Comparison of ENCODE assay signal across 1 cellular context in genomic region chr17:48313096-48313495, GRCh38.
TF ChIP-seq lines count a peak whose summit lies in the region.

No MANE protein-coding gene starts in this region.

TF ChIP-seq in GM12878, 131 proteins besides CTCF, POLR2A, EP300 and RAD21 (continued from another document):
- no peak for TF ChIP-seq REST (IDR thresholded peaks at IDR 0.05; ENCODE audit: low read depth, low read length)
- peak; percentile 66 for TF ChIP-seq NR2F1 (conservative IDR thresholded peaks at IDR 0.05)
- TF ChIP-seq NR2C1 (IDR thresholded peaks at IDR 0.05), result peak; percentile 69
- TF ChIP-seq TARDBP (IDR thresholded peaks at IDR 0.05; ENCODE audit: borderline replicate concordance), result no peak
- no peak for TF ChIP-seq E2F4 (IDR thresholded peaks at IDR 0.05; ENCODE audit: low read depth, low read length)
